In genomic region chr12:3022961-3023360, GRCh38 we compare ENCODE assay signal across 24 cellular contexts. TPM values are rescaled to one million over a fixed set of nuclear protein-coding genes. Genes with fewer than 3 reads are reported as not detected.
A peak's percentile ranks its signal among the peaks of the same experiment; 100 is the strongest.
DNase-seq lines count a peak whose midpoint lies in the region; ATAC-seq, FAIRE-seq and TF ChIP-seq lines count a peak whose summit lies in the region.
"Had no signal": no experiment of that assay in that cellular context is flagged by ENCODE, and none has a peak within 500 bp of the region (broad histone marks: within the 10 kb centered on the region; RNA-seq: fewer than 3 reads in every experiment).

No MANE protein-coding gene starts in this region.

- FAIRE-seq in small intestine (lab: Jason Lieb, UNC) = no peak
- FAIRE-seq: A549, GM12892, GM18507, H54 had no signal

- no peaks in the 10 kb centered on the region for H4K20me1 ChIP-seq in osteoblast (ENCODE audit: insufficient read depth, low read length)

- no peaks in the 10 kb centered on the region for H3K4me1 ChIP-seq in osteoblast (ENCODE audit: insufficient read depth, low read length)
- H3K4me1 ChIP-seq in small intestine (ENCODE audit: control insufficient read depth in 2 of 2, insufficient read depth in 1 of 2, low read depth in 1 of 2, low read length in 1 of 2) = no peaks in the 10 kb centered on the region
- H3K4me1 ChIP-seq: A549, Caco-2 had no signal

- H3K27me3 Mint-ChIP-seq in endothelial cell (ENCODE audit: unreplicated experiment) = peaks cover 13% of the 10 kb centered on the region
- H3K27me3 Mint-ChIP-seq in chondrocyte (ENCODE audit: low read depth) = no peaks in the 10 kb centered on the region
- H3K27me3 Mint-ChIP-seq: CD4-positive, alpha-beta T cell had no signal

- H3K4me3 Mint-ChIP-seq in endothelial cell (ENCODE audit: unreplicated experiment) (no peak overlapping the region), chondrocyte (ENCODE audit: unreplicated experiment) (no peak overlapping the region)
- H3K4me3 Mint-ChIP-seq: CD4-positive, alpha-beta T cell; HFFc6 had no signal

- H3K36me3 Mint-ChIP-seq in endothelial cell (ENCODE audit: low read depth, unreplicated experiment) = peaks cover 49% of the 10 kb centered on the region
- peaks cover 25% of the 10 kb centered on the region for H3K36me3 Mint-ChIP-seq in chondrocyte (ENCODE audit: low read depth)
- H3K36me3 Mint-ChIP-seq: IgD-negative memory B cell had no signal

- H3K27ac Mint-ChIP-seq in endothelial cell (ENCODE audit: unreplicated experiment) (peak overlapping the region; percentile 70), chondrocyte (ENCODE audit: unreplicated experiment) (no peak overlapping the region)
- H3K27ac Mint-ChIP-seq: CD4-positive, alpha-beta T cell; HFFc6; IgD-negative memory B cell had no signal

- intact Hi-C loops in Right ventricle myocardium inferior (cut with DNase I) = no loop called here
- intact Hi-C loops in Right ventricle myocardium superior (cut with DNase I) = no loop called here

- H3K9me3 Mint-ChIP-seq in endothelial cell (ENCODE audit: unreplicated experiment) (no peaks in the 10 kb centered on the region), chondrocyte (ENCODE audit: low read depth) (no peaks in the 10 kb centered on the region)
- H3K9me3 Mint-ChIP-seq: CD4-positive, alpha-beta T cell; HFFc6; IgD-negative memory B cell had no signal

- 46 to 80% (median 54%) methylated on average over 8 of the region's 8 CpGs for WGBS in small intestine, 3 donors

- H3K79me2 ChIP-seq in osteoblast (ENCODE audit: insufficient read depth, low read length) = no peaks in the 10 kb centered on the region

- TF ChIP-seq CTCF in endothelial cell (IDR thresholded peaks at IDR 0.05; ENCODE audit: unreplicated experiment) (no peak), osteoblast (IDR thresholded peaks at IDR 0.05; ENCODE audit: extremely low read depth, low read depth, low read length) (no peak), chondrocyte (IDR thresholded peaks at IDR 0.05) (no peak)

- H3K36me3 ChIP-seq in osteoblast (ENCODE audit: insufficient read depth, low read length) (peaks cover 45% of the 10 kb centered on the region), small intestine (ENCODE audit: control insufficient read depth in 2 of 2, insufficient read depth in 2 of 2, low read length in 2 of 2) (no peaks in the 10 kb centered on the region)

- DNase-seq in Right ventricle myocardium inferior (ENCODE audit: missing footprints) = peak; percentile 46
- DNase-seq in Right ventricle myocardium superior = no peak
- DNase-seq in endothelial cell (ENCODE audit: low spot score) = no peak
- DNase-seq in osteoblast (ENCODE audit: insufficient read length, low spot score, missing footprints) = peak; percentile 47
- peak; percentile 81 for DNase-seq in small intestine
- no peak for DNase-seq in ureter (ENCODE audit: low spot score)
- no peak for DNase-seq in chondrocyte (ENCODE audit: low spot score)
- DNase-seq: AML-193; Caco-2; CD4-positive, alpha-beta T cell; DMS153; DMS79; GDM1; HFFc6 had no signal

- H3K4me3 ChIP-seq in osteoblast (ENCODE audit: insufficient read depth, low read length) (no peak overlapping the region), small intestine (ENCODE audit: low read depth in 1 of 2, low read length in 2 of 2) (no peak overlapping the region)
- H3K4me3 ChIP-seq: A549 had no signal

- ATAC-seq in Right ventricle myocardium inferior (no peak), Right ventricle myocardium superior (ENCODE audit: poor library complexity) (no peak), GM21515 (IDR thresholded peaks at IDR 0.05; ENCODE audit: unreplicated experiment) (no peak)
- ATAC-seq: A549, HCT116 had no signal

- H3K27me3 ChIP-seq in osteoblast (ENCODE audit: insufficient read depth, low read length) (no peaks in the 10 kb centered on the region), small intestine (ENCODE audit: control insufficient read depth in 2 of 2, insufficient read depth in 2 of 2, low read length in 2 of 2) (no peaks in the 10 kb centered on the region)

- peaks cover 24% of the 10 kb centered on the region for H3K4me1 Mint-ChIP-seq in endothelial cell (ENCODE audit: unreplicated experiment)
- H3K4me1 Mint-ChIP-seq in chondrocyte (ENCODE audit: low read depth) = no peaks in the 10 kb centered on the region
- H3K4me1 Mint-ChIP-seq: IgD-negative memory B cell had no signal

- H3K4me2 ChIP-seq in osteoblast (ENCODE audit: insufficient read depth, low read length) = no peak overlapping the region
- H3K4me2 ChIP-seq: A549 had no signal

- H2AFZ ChIP-seq in osteoblast (ENCODE audit: low read length) = no peak overlapping the region

- no peak overlapping the region for H3K27ac ChIP-seq in osteoblast (ENCODE audit: low read depth, low read length)
- peak overlapping the region in 1 of 2 donors; percentile 86 for H3K27ac ChIP-seq in small intestine (ENCODE audit: low read depth in 1 of 2, low read length in 1 of 2)
- H3K27ac ChIP-seq: 22Rv1, A549, C4-2B, HL-60 had no signal

- H3K9me3 ChIP-seq in osteoblast (ENCODE audit: low read depth, low read length) (no peaks in the 10 kb centered on the region), small intestine (ENCODE audit: control insufficient read depth, low read depth) (no peaks in the 10 kb centered on the region)
- H3K9me3 ChIP-seq: A549, Caco-2 had no signal

RNA-seq across cellular contexts. Expression of gene TSPAN9, which starts 54.2 kb away (rescaled TPM):
- total RNA-seq in Right ventricle myocardium inferior (193 TPM), Right ventricle myocardium superior (156 TPM), endothelial cell (ENCODE audit: unreplicated experiment) (116 TPM), osteoblast (12.1 and 13.0 TPM in 2 replicates), ureter (53.0 TPM), chondrocyte (50.4 to 98.1 TPM (median 54.4 TPM) in 3 replicates)
- polyA plus RNA-seq in small intestine = 10 to 100 TPM in 1 of 3 donors, 1 to 10 TPM in 2; 1.3 to 23.1 (median 2.4) TPM
- polyA plus RNA-seq: IgD-negative memory B cell had no signal

Comparison
In these comparisons a context has a peak if more than half of its experiments do, and no peak if none do; other contexts are left out.
1. DNase-seq: peak in Right ventricle myocardium inferior (single experiment), osteoblast (single experiment) and small intestine (single experiment); none in Right ventricle myocardium superior (single experiment), endothelial cell (single experiment), ureter (single experiment) and chondrocyte (single experiment).